In the genomic region with DNA sequence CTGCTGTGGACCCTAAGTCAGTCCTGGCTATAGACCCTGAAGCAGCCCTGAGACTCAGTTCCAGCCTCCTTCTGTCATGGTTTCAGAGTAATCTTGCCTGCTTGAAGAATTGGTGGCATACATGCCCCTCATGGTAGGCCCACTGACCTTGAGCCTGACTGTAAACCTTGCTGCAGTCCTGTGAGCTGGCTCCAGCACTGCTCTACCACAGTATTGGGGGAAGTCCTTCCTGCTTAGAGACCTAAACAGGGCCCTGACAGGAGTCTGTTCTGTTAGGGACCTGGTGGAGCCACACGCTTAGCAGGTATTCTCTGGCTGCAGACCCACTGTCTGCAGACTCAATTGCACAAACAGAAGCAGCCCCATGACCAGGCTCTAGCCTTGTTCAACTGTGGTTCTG, we compare ENCODE assay signal across 17 cellular contexts. TPM values are rescaled to one million over a fixed set of nuclear protein-coding genes. Genes with fewer than 3 reads are reported as not detected.
A peak's percentile ranks its signal among the peaks of the same experiment; 100 is the strongest.
DNase-seq lines count a peak whose midpoint lies in the region; ATAC-seq and TF ChIP-seq lines count a peak whose summit lies in the region.
"Had no signal": no experiment of that assay in that cellular context is flagged by ENCODE, and none has a peak within 500 bp of the region (broad histone marks: within the 10 kb centered on the region; RNA-seq: fewer than 3 reads in every experiment).

No MANE protein-coding gene starts in this region.

- H3K4me3 Mint-ChIP-seq in stimulated activated effector memory CD8-positive, alpha-beta T cell treated with anti-CD3 and anti-CD28 coated beads, Interleukin-12 subunit alpha, Interleukin-12 subunit beta, amount 100 ng/mL, for 72 hours = no peak overlapping the region
- no peak overlapping the region for H3K4me3 Mint-ChIP-seq in CD8-positive, alpha-beta T cell
- H3K4me3 Mint-ChIP-seq in T-helper 2 cell treated with Interferon-gamma antibody and Interleukin-4, amounts not matched to agents 5 μg/mL and 100 μg/mL, for 36 hours = no peak overlapping the region
- H3K4me3 Mint-ChIP-seq: GM23338, H9 had no signal

- H3K27me3 ChIP-seq in Loucy (ENCODE audit: insufficient read depth, low read length, poor library complexity, severe bottlenecking) = no peaks in the 10 kb centered on the region
- no peaks in the 10 kb centered on the region for H3K27me3 ChIP-seq in MM.1S (replicated peaks; ENCODE audit: insufficient read depth, low read length)
- H3K27me3 ChIP-seq in CD8-positive, alpha-beta T cell (ENCODE audit: insufficient read depth, low read length) = no peaks in the 10 kb centered on the region

- H3F3A ChIP-seq in Loucy (ENCODE audit: low read depth) = no peaks in the 10 kb centered on the region
- peaks cover 26% of the 10 kb centered on the region for H3F3A ChIP-seq in MM.1S (ENCODE audit: insufficient read depth, low read length)

- intact Hi-C loops in OCI-LY7 (cut with micrococcal nuclease; ENCODE audit: unreplicated experiment) = no loop called here
- intact Hi-C loops in CD8-positive, alpha-beta T cell (cut with DNase I, micrococcal nuclease) = no loop called here

- H3K36me3 Mint-ChIP-seq in stimulated activated effector memory CD8-positive, alpha-beta T cell treated with anti-CD3 and anti-CD28 coated beads, Interleukin-12 subunit alpha, Interleukin-12 subunit beta, amount 100 ng/mL, for 72 hours = no peaks in the 10 kb centered on the region
- H3K36me3 Mint-ChIP-seq in CD8-positive, alpha-beta T cell = no peaks in the 10 kb centered on the region
- H3K36me3 Mint-ChIP-seq in T-helper 2 cell treated with Interferon-gamma antibody and Interleukin-4, amounts not matched to agents 5 μg/mL and 100 μg/mL, for 36 hours (ENCODE audit: low read depth) = peaks cover 3% of the 10 kb centered on the region

- H3K4me1 Mint-ChIP-seq in stimulated activated effector memory CD8-positive, alpha-beta T cell treated with anti-CD3 and anti-CD28 coated beads, Interleukin-12 subunit alpha, Interleukin-12 subunit beta, amount 100 ng/mL, for 72 hours = no peaks in the 10 kb centered on the region
- peaks cover 8% of the 10 kb centered on the region for H3K4me1 Mint-ChIP-seq in CD8-positive, alpha-beta T cell (ENCODE audit: low read depth)
- H3K4me1 Mint-ChIP-seq in T-helper 2 cell treated with Interferon-gamma antibody and Interleukin-4, amounts not matched to agents 5 μg/mL and 100 μg/mL, for 36 hours (ENCODE audit: low read depth) = peaks cover 11% of the 10 kb centered on the region

- DNase-seq in MM.1S (no peak), OCI-LY7 (ENCODE audit: low spot score) (peak; percentile 24)
- DNase-seq in stimulated activated effector memory CD8-positive, alpha-beta T cell treated with anti-CD3 and anti-CD28 coated beads, Interleukin-12 subunit alpha, Interleukin-12 subunit beta, amount 100 ng/mL, for 72 hours (ENCODE audit: low spot score in 2 of 2) = no peak
- no peak for DNase-seq in CD8-positive, alpha-beta T cell
- DNase-seq in T-helper 2 cell treated with Interferon-gamma antibody and Interleukin-4, amounts not matched to agents 5 μg/mL and 100 μg/mL, for 36 hours (ENCODE audit: low spot score) = no peak
- DNase-seq: C1 segment of cervical spinal cord; Caco-2; CD4-positive, alpha-beta memory T cell; DMS 273 treated with DMSO at 0.1 percent for 48 hours; DMS79; EL; GDM1; H9 had no signal

- ATAC-seq in stimulated activated effector memory CD8-positive, alpha-beta T cell treated with anti-CD3 and anti-CD28 coated beads, Interleukin-12 subunit alpha, Interleukin-12 subunit beta, amount 100 ng/mL, for 72 hours = peak; percentile 36
- ATAC-seq in CD8-positive, alpha-beta T cell = no peak
- ATAC-seq: GM12878, GM23338, HCT116 had no signal

- CTCF ChIA-PET in OCI-LY7 (lab: Charles Lee; ENCODE audit: unreplicated experiment) = no interaction called here
- CTCF ChIA-PET in CD8-positive, alpha-beta T cell (lab: Charles Lee) = interaction anchor here (1.1 to 1.6 kb wide), 3 partner anchors 9 to 189 kb away, joined by 3 to 5 read pairs (median 3); no protein-coding TSS in a partner anchor

- TF ChIP-seq CTCF in Loucy (conservative IDR thresholded peaks at IDR 0.05; ENCODE audit: low read length) (no peak), MM.1S (IDR thresholded peaks at IDR 0.05; ENCODE audit: low read length) (no peak), OCI-LY7 (conservative IDR thresholded peaks at IDR 0.05; ENCODE audit: low read length) (no peak)
- no peak for TF ChIP-seq CTCF in CD8-positive, alpha-beta T cell (IDR thresholded peaks at IDR 0.05)

- POLR2A ChIA-PET in OCI-LY7 (lab: Charles Lee) = interaction anchor here (1.0 to 1.4 kb wide), 4 partner anchors 13 to 47 kb away, joined by 3 to 4 read pairs (median 4); a partner anchor contains a TSS
- POLR2A ChIA-PET in CD8-positive, alpha-beta T cell (lab: Charles Lee) = no interaction called here

- H2AFZ ChIP-seq in Loucy (ENCODE audit: low read length) (0 out of 2 replicates have a peak overlapping the region, but pooled peaks have one; percentile 50), MM.1S (ENCODE audit: low read length) (no peak overlapping the region), OCI-LY7 (ENCODE audit: low read length) (peak overlapping the region; percentile 62; the same call in 1 of the 2 replicates)
- H2AFZ ChIP-seq: GM23338 had no signal

- BruUV-seq in OCI-LY7 (replicated peaks; lab: Mats Ljungman, UMichigan) = no TSS peak

- H3K79me2 ChIP-seq in Loucy (ENCODE audit: insufficient read depth, low read length) = no peaks in the 10 kb centered on the region
- H3K79me2 ChIP-seq in MM.1S (ENCODE audit: low read length) = peaks cover 33% of the 10 kb centered on the region
- no peaks in the 10 kb centered on the region for H3K79me2 ChIP-seq in OCI-LY7 (ENCODE audit: insufficient read depth, low read depth, low read length)

- H3K9me3 Mint-ChIP-seq in stimulated activated effector memory CD8-positive, alpha-beta T cell treated with anti-CD3 and anti-CD28 coated beads, Interleukin-12 subunit alpha, Interleukin-12 subunit beta, amount 100 ng/mL, for 72 hours = no peaks in the 10 kb centered on the region
- peaks cover 3% of the 10 kb centered on the region for H3K9me3 Mint-ChIP-seq in CD8-positive, alpha-beta T cell
- H3K9me3 Mint-ChIP-seq in T-helper 2 cell treated with Interferon-gamma antibody and Interleukin-4, amounts not matched to agents 5 μg/mL and 100 μg/mL, for 36 hours = peaks cover 7% of the 10 kb centered on the region

- H3K4me2 ChIP-seq in Loucy (ENCODE audit: low read depth, low read length, poor library complexity, severe bottlenecking) (no peak overlapping the region), MM.1S (ENCODE audit: low read depth, low read length) (peak overlapping the region; percentile 22; the same call in 1 of the 2 replicates), OCI-LY7 (ENCODE audit: low read length) (0 out of 2 replicates have a peak overlapping the region, but pooled peaks have one; percentile 2)
- H3K4me2 ChIP-seq: GM23338 had no signal

- H3K4me3 ChIP-seq in Loucy (ENCODE audit: low read length, poor library complexity, severe bottlenecking) = no peak overlapping the region
- no peak overlapping the region for H3K4me3 ChIP-seq in MM.1S (ENCODE audit: low read length)
- H3K4me3 ChIP-seq in OCI-LY7 (ENCODE audit: low read depth, low read length, poor library complexity, severe bottlenecking) = no peak overlapping the region
- no peak overlapping the region for H3K4me3 ChIP-seq in CD8-positive, alpha-beta T cell (ENCODE audit: low read depth, low read length)
- H3K4me3 ChIP-seq: GM12878, GM23338 had no signal

- H4K20me1 ChIP-seq in Loucy (ENCODE audit: insufficient read depth, low read length, poor library complexity, severe bottlenecking) (no peaks in the 10 kb centered on the region), MM.1S (ENCODE audit: insufficient read depth, low read length) (no peaks in the 10 kb centered on the region), OCI-LY7 (ENCODE audit: insufficient read depth, low read length) (no peaks in the 10 kb centered on the region)

- H3K9ac ChIP-seq in Loucy (ENCODE audit: low read depth, low read length, poor library complexity, severe bottlenecking) (no peak overlapping the region), MM.1S (ENCODE audit: low read length) (no peak overlapping the region)

- H3K36me3 ChIP-seq in Loucy (ENCODE audit: insufficient read depth, low read length) (no peaks in the 10 kb centered on the region), MM.1S (replicated peaks; ENCODE audit: insufficient read depth, low read length) (no peaks in the 10 kb centered on the region), OCI-LY7 (ENCODE audit: insufficient read depth, low read length) (no peaks in the 10 kb centered on the region; the same call in 1 of the 2 replicates)
- no peaks in the 10 kb centered on the region for H3K36me3 ChIP-seq in CD8-positive, alpha-beta T cell (ENCODE audit: insufficient read depth, low read length)

- H3K9me2 ChIP-seq in Loucy (replicated peaks; ENCODE audit: low read depth, low read length) = no peaks in the 10 kb centered on the region
- no peaks in the 10 kb centered on the region for H3K9me2 ChIP-seq in MM.1S (replicated peaks; ENCODE audit: insufficient read depth, low read length)
- no peaks in the 10 kb centered on the region for H3K9me2 ChIP-seq in OCI-LY7 (ENCODE audit: insufficient read depth, low read length)

- H3K27ac Mint-ChIP-seq in stimulated activated effector memory CD8-positive, alpha-beta T cell treated with anti-CD3 and anti-CD28 coated beads, Interleukin-12 subunit alpha, Interleukin-12 subunit beta, amount 100 ng/mL, for 72 hours = no peak overlapping the region
- no peak overlapping the region for H3K27ac Mint-ChIP-seq in CD8-positive, alpha-beta T cell
- H3K27ac Mint-ChIP-seq in T-helper 2 cell treated with Interferon-gamma antibody and Interleukin-4, amounts not matched to agents 5 μg/mL and 100 μg/mL, for 36 hours = no peak overlapping the region
- H3K27ac Mint-ChIP-seq: CD4-positive, alpha-beta memory T cell; GM23338; H9 had no signal

- H3K27ac ChIP-seq in MM.1S (ENCODE audit: low read length) (peak overlapping the region; percentile 8; the same call in 1 of the 2 replicates), OCI-LY7 (ENCODE audit: low read depth, low read length, poor library complexity, severe bottlenecking) (peak overlapping the region; percentile 24)
- H3K27ac ChIP-seq in CD8-positive, alpha-beta T cell (ENCODE audit: low read depth, low read length) = no peak overlapping the region

- H3K4me1 ChIP-seq in Loucy (ENCODE audit: insufficient read depth, low read length, poor library complexity, severe bottlenecking) = peaks cover 8% of the 10 kb centered on the region
- peaks cover 31% of the 10 kb centered on the region for H3K4me1 ChIP-seq in MM.1S (ENCODE audit: low read length)
- peaks cover 49% of the 10 kb centered on the region for H3K4me1 ChIP-seq in OCI-LY7 (ENCODE audit: insufficient read depth, low read length, poor library complexity, severe bottlenecking)
- H3K4me1 ChIP-seq in CD8-positive, alpha-beta T cell (ENCODE audit: insufficient read depth, low read length) = no peaks in the 10 kb centered on the region
- H3K4me1 ChIP-seq: Caco-2 had no signal

- H3K27me3 Mint-ChIP-seq in CD8-positive, alpha-beta T cell (ENCODE audit: low read depth) = peaks cover 4% of the 10 kb centered on the region
- peaks cover 33% of the 10 kb centered on the region for H3K27me3 Mint-ChIP-seq in T-helper 2 cell treated with Interferon-gamma antibody and Interleukin-4, amounts not matched to agents 5 μg/mL and 100 μg/mL, for 36 hours (ENCODE audit: low read depth)

- H3K9me3 ChIP-seq in Loucy (ENCODE audit: insufficient read depth, low read depth, low read length) (no peaks in the 10 kb centered on the region), MM.1S (replicated peaks; ENCODE audit: insufficient read depth, low read length) (no peaks in the 10 kb centered on the region), OCI-LY7 (ENCODE audit: low read length) (peaks cover 7% of the 10 kb centered on the region)
- H3K9me3 ChIP-seq in CD8-positive, alpha-beta T cell (ENCODE audit: low read length) = no peaks in the 10 kb centered on the region
- H3K9me3 ChIP-seq: Caco-2 had no signal

RNA-seq across cellular contexts. Expression of a gene that starts 47.1 kb away (rescaled TPM):
- 9.5 and 17.3 TPM in 2 replicates for total RNA-seq in OCI-LY7 (2014; rRNA removed; shearing (Covaris generic))
- total RNA-seq in OCI-LY7 (2022) = 14.9 and 17.0 TPM in 2 replicates
- total RNA-seq in CD8-positive, alpha-beta T cell = 1 to 10 TPM; 4.0 to 5.9 TPM

RNA-seq across cellular contexts. Expression of a gene that starts 53.8 kb away (rescaled TPM):
- 88.1 and 97.5 TPM in 2 replicates for total RNA-seq in OCI-LY7 (2014; rRNA removed; shearing (Covaris generic))
- 126 and 142 TPM in 2 replicates for total RNA-seq in OCI-LY7 (2022)
- 10 to 100 TPM; 51.4 to 57.0 TPM for total RNA-seq in CD8-positive, alpha-beta T cell
